ENCODE assay signal across 7 cellular contexts in genomic region chr12:105681341-105681740, GRCh38.
"Had no signal": no experiment of that assay in that cellular context is flagged by ENCODE, and none has a peak within 500 bp of the region (broad histone marks: within the 10 kb centered on the region; RNA-seq: fewer than 3 reads in every experiment).

No MANE protein-coding gene starts in this region.

- H3K4me3 Mint-ChIP-seq: GM23338, H9, IgD-negative memory B cell had no signal

- H3K27ac ChIP-seq: HL-60 had no signal

- ATAC-seq: GM23338, HepG2 had no signal

- H3K27ac Mint-ChIP-seq: GM23338, H9, IgD-negative memory B cell had no signal

- H3K4me3 ChIP-seq: GM23338 had no signal

- DNase-seq: H9, HCEC 1CT, KBM-7 had no signal

- H3K9me3 Mint-ChIP-seq: GM23338 had no signal

- H3K36me3 Mint-ChIP-seq: IgD-negative memory B cell had no signal

- H2AFZ ChIP-seq: GM23338 had no signal

- H3K4me2 ChIP-seq: GM23338 had no signal

- H3K4me1 Mint-ChIP-seq: GM23338, IgD-negative memory B cell had no signal
